In genomic region chr18:37493352-37493935, GRCh38 we compare ENCODE assay signal across 14 cellular contexts.
A peak's percentile ranks its signal among the peaks of the same experiment; 100 is the strongest.
DNase-seq lines count a peak whose midpoint lies in the region; ATAC-seq, FAIRE-seq and TF ChIP-seq lines count a peak whose summit lies in the region.
"Had no signal": no experiment of that assay in that cellular context is flagged by ENCODE, and none has a peak within 500 bp of the region (broad histone marks: within the 10 kb centered on the region; RNA-seq: fewer than 3 reads in every experiment).

No MANE protein-coding gene starts in this region.

- no peak overlapping the region for H2BK5ac ChIP-seq in H1 (ENCODE audit: low read depth, low read length)

- H3K4ac ChIP-seq in H1 (replicated peaks; ENCODE audit: insufficient read length, low read depth, low read length), result no peak overlapping the region

- DNase-seq in DND-41 (peak; percentile 11), H1 (ENCODE audit: low read depth in 1 of 2, low spot score in 2 of 2) (no peak), iPS-NIHi7 (ENCODE audit: extremely low spot score) (peak; percentile 51), NCI-H2081 treated with DMSO at 0.1 percent for 48 hours (lab: John Stamatoyannopoulos, UW) (no peak)
- peak; percentile 31 for DNase-seq in Jurkat, Clone E6-1 (ENCODE audit: low read depth, low spot score)
- DNase-seq in CD4-positive, alpha-beta T cell, result no peak
- no peak for DNase-seq in activated T-helper 2 cell treated with anti-CD3 and anti-CD28 coated beads, Interferon-gamma antibody, Interleukin-2, Interleukin-4, amounts not matched to agents 10 μg/mL and 5 μg/mL and 100 μg/mL, durations not matched to agents 14 hours and 24 hours and 36 hours (ENCODE audit: low spot score)
- DNase-seq: 8988T, AML-193, KBM-7 had no signal

- TF ChIP-seq POLR2A in H1 (IDR thresholded peaks at IDR 0.05; ENCODE audit: control extremely low read depth in 1 of 2, low read depth in 2 of 2, low read length in 2 of 2), result no peak

- no peak for FAIRE-seq in H1 (lab: Jason Lieb, UNC)
- FAIRE-seq: GM12892, H54 had no signal

- H2BK20ac ChIP-seq in H1 (ENCODE audit: low read length), result peak overlapping the region; percentile 43; the same call in 1 of the 2 replicates

- H3K14ac ChIP-seq in H1 (ENCODE audit: insufficient read length), result no peak overlapping the region

- H3K4me3 ChIP-seq in DND-41 (ENCODE audit: low read depth in 1 of 2, low read length in 2 of 2), result no peak overlapping the region
- H3K4me3 ChIP-seq in Jurkat, Clone E6-1 (ENCODE audit: low read length), result no peak overlapping the region
- no peak overlapping the region for H3K4me3 ChIP-seq in H1 (ENCODE audit: extremely low read depth in 1 of 4, insufficient read depth in 2 of 4, low read depth in 3 of 4, low read length in 4 of 4)
- H3K4me3 ChIP-seq: BLaER1 had no signal

- ATAC-seq in DND-41 (ENCODE audit: insufficient read depth, low read depth) (peak; percentile 73), HG03571 (IDR thresholded peaks at IDR 0.05; ENCODE audit: unreplicated experiment) (no peak)
- no peak for ATAC-seq in CD4-positive, alpha-beta T cell (ENCODE audit: poor library complexity)

- H3K4me1 ChIP-seq in DND-41 (ENCODE audit: insufficient read depth, low read length) (no peaks in the 10 kb centered on the region), H1 (replicated peaks in 1 of 4; ENCODE audit: control insufficient read depth in 3 of 4, insufficient read depth in 4 of 4, low read length in 3 of 4) (peaks cover 0 to 29% (median 11%) of the 10 kb centered on the region in 4 experiments; a peak in 6 of 7 replicates)

- no peak overlapping the region for H3K23ac ChIP-seq in H1 (ENCODE audit: insufficient read length)

- H3K79me1 ChIP-seq in H1 (ENCODE audit: low read depth, low read length), result no peaks in the 10 kb centered on the region

- no peak overlapping the region for H4K5ac ChIP-seq in H1 (ENCODE audit: insufficient read length, low read depth, low read length)

- H3K27me3 ChIP-seq in DND-41 (ENCODE audit: insufficient read depth, low read length, poor library complexity) (peaks cover 2% of the 10 kb centered on the region), H1 (replicated peaks in 1 of 4; ENCODE audit: control insufficient read depth in 3 of 4, extremely low read depth in 1 of 4, insufficient read depth in 3 of 4, low read length in 3 of 4) (peaks cover 0 to 3% (median 0%) of the 10 kb centered on the region in 4 experiments; a peak in 4 of 7 replicates)
- H3K27me3 ChIP-seq in CD4-positive, alpha-beta T cell (ENCODE audit: control insufficient read depth, insufficient read depth, low read length), result peaks cover 8% of the 10 kb centered on the region
- H3K27me3 ChIP-seq: BLaER1 had no signal

- H2BK120ac ChIP-seq in H1 (replicated peaks; ENCODE audit: low read depth, low read length), result no peak overlapping the region

- no peak overlapping the region for H3K4me3 Mint-ChIP-seq in CD4-positive, alpha-beta T cell
- H3K4me3 Mint-ChIP-seq in activated T-helper 2 cell treated with anti-CD3 and anti-CD28 coated beads, Interferon-gamma antibody, Interleukin-2, Interleukin-4, amounts not matched to agents 10 μg/mL and 5 μg/mL and 100 μg/mL, durations not matched to agents 14 hours and 24 hours and 36 hours (ENCODE audit: low read depth), result no peak overlapping the region

- POLR2A ChIA-PET in H1 (lab: Charles Lee; ENCODE audit: partially characterized antibody), result interaction anchor here (0.8 kb wide), 1 partner anchor 15 kb away, joined by 3 read pairs; no protein-coding TSS in a partner anchor
- POLR2A ChIA-PET in CD4-positive, alpha-beta T cell (lab: Charles Lee), result no interaction called here

- H2AFZ ChIP-seq in DND-41 (ENCODE audit: low read depth, low read length), result no peak overlapping the region
- no peak overlapping the region for H2AFZ ChIP-seq in H1 (ENCODE audit: low read length)

- H3K36me3 ChIP-seq in DND-41 (ENCODE audit: insufficient read depth, low read length) (no peaks in the 10 kb centered on the region), H1 (ENCODE audit: control insufficient read depth in 2 of 4, insufficient read depth in 4 of 4, low read length in 3 of 4) (no peaks in the 10 kb centered on the region; a peak in 2 of 8 replicates)
- H3K36me3 ChIP-seq: BLaER1 had no signal

- H2BK15ac ChIP-seq in H1 (ENCODE audit: low read length), result no peak overlapping the region; the same call in 1 of the 2 replicates

- H3K4me2 ChIP-seq in DND-41 (ENCODE audit: insufficient read depth, low read length), result no peak overlapping the region
- no peak overlapping the region for H3K4me2 ChIP-seq in H1 (ENCODE audit: insufficient read depth in 1 of 2, low read depth in 2 of 2, low read length in 2 of 2)
- H3K4me2 ChIP-seq: BLaER1 had no signal

- H3K36me3 Mint-ChIP-seq in CD4-positive, alpha-beta T cell (ENCODE audit: low read depth), result no peaks in the 10 kb centered on the region
- no peaks in the 10 kb centered on the region for H3K36me3 Mint-ChIP-seq in activated T-helper 2 cell treated with anti-CD3 and anti-CD28 coated beads, Interferon-gamma antibody, Interleukin-2, Interleukin-4, amounts not matched to agents 10 μg/mL and 5 μg/mL and 100 μg/mL, durations not matched to agents 14 hours and 24 hours and 36 hours (ENCODE audit: low read depth)

- CTCF ChIA-PET in H1 (lab: Charles Lee; ENCODE audit: partially characterized antibody), result interaction anchor here (0.6 to 5.6 kb wide), 17 partner anchors 8 to 155 kb away, joined by 3 to 34 read pairs (median 6); no protein-coding TSS in a partner anchor
- CTCF ChIA-PET in CD4-positive, alpha-beta T cell (lab: Charles Lee), result no interaction called here

- H3K27ac ChIP-seq in DND-41 (ENCODE audit: low read length), result no peak overlapping the region
- H3K27ac ChIP-seq in H1 (ENCODE audit: low read depth, low read length), result no peak overlapping the region
- H3K27ac ChIP-seq in CD4-positive, alpha-beta T cell (ENCODE audit: low read depth, low read length), result no peak overlapping the region
- H3K27ac ChIP-seq: BLaER1 had no signal

- WGBS in H1 (ENCODE audit: extremely low coverage in 1 of 2, insufficient coverage in 1 of 2, insufficient read length in 1 of 2, insufficient replicate concordance in 2 of 2, low coverage in 1 of 2, low lambda C conversion rate in 2 of 2, missing lambda C conversion rate in 1 of 2), 2 experiments, result 72% methylated on average over 5 of the region's 7 CpGs; no CpG with 5 or more reads in 1 of the 2 experiments

- no peaks in the 10 kb centered on the region for H4K20me1 ChIP-seq in DND-41 (ENCODE audit: insufficient read depth, low read length)
- H4K20me1 ChIP-seq in H1 (replicated peaks in 1 of 2; ENCODE audit: control insufficient read depth in 1 of 2, insufficient read depth in 2 of 2, low read length in 2 of 2), result no peaks in the 10 kb centered on the region
- H4K20me1 ChIP-seq: BLaER1 had no signal

- peak; percentile 11 to 31; a peak in 1 of 4 replicates for TF ChIP-seq RAD21 in H1 (IDR thresholded peaks at IDR 0.05 in 1 of 2, conservative IDR thresholded peaks at IDR 0.05 in 1 of 2; ENCODE audit: low read depth in 2 of 2, low read length in 2 of 2)

- H2AK5ac ChIP-seq in H1 (ENCODE audit: low read depth, low read length), result no peak overlapping the region

- H3K9ac ChIP-seq in DND-41 (ENCODE audit: low read depth, low read length), result no peak overlapping the region
- H3K9ac ChIP-seq in H1 (replicated peaks in 1 of 4; ENCODE audit: extremely low read depth in 1 of 4, low read depth in 3 of 4, low read length in 3 of 4), result no peak overlapping the region
- H3K9ac ChIP-seq: BLaER1 had no signal

- TF ChIP-seq CTCF in DND-41 (IDR thresholded peaks at IDR 0.05; ENCODE audit: borderline replicate concordance, extremely low read depth, low read length, poor library complexity, severe bottlenecking) (no peak), H1 (IDR thresholded peaks at IDR 0.05; ENCODE audit: control extremely low read depth in 1 of 3, insufficient read depth in 1 of 3, low read depth in 1 of 3, low read length in 3 of 3) (peak in 1 of 3 experiments; percentile 19; a peak in 1 of 4 replicates)
- no peak for TF ChIP-seq CTCF in CD4-positive, alpha-beta T cell (IDR thresholded peaks at IDR 0.05)

- H4K91ac ChIP-seq in H1 (replicated peaks; ENCODE audit: insufficient read length, low read length), result no peak overlapping the region

- H3K9me3 Mint-ChIP-seq in CD4-positive, alpha-beta T cell, result no peaks in the 10 kb centered on the region
- no peaks in the 10 kb centered on the region for H3K9me3 Mint-ChIP-seq in activated T-helper 2 cell treated with anti-CD3 and anti-CD28 coated beads, Interferon-gamma antibody, Interleukin-2, Interleukin-4, amounts not matched to agents 10 μg/mL and 5 μg/mL and 100 μg/mL, durations not matched to agents 14 hours and 24 hours and 36 hours

- no peaks in the 10 kb centered on the region for H3K23me2 ChIP-seq in H1 (ENCODE audit: low read depth, low read length)

- H3K27ac Mint-ChIP-seq in CD4-positive, alpha-beta T cell, result no peak overlapping the region
- H3K27ac Mint-ChIP-seq in activated T-helper 2 cell treated with anti-CD3 and anti-CD28 coated beads, Interferon-gamma antibody, Interleukin-2, Interleukin-4, amounts not matched to agents 10 μg/mL and 5 μg/mL and 100 μg/mL, durations not matched to agents 14 hours and 24 hours and 36 hours, result no peak overlapping the region

- no peak for TF ChIP-seq EP300 in H1 (IDR thresholded peaks at IDR 0.05; ENCODE audit: borderline replicate concordance in 1 of 2, low read depth in 2 of 2, low read length in 2 of 2)

- no peaks in the 10 kb centered on the region for H3K4me1 Mint-ChIP-seq in CD4-positive, alpha-beta T cell (ENCODE audit: low read depth)
- no peaks in the 10 kb centered on the region for H3K4me1 Mint-ChIP-seq in activated T-helper 2 cell treated with anti-CD3 and anti-CD28 coated beads, Interferon-gamma antibody, Interleukin-2, Interleukin-4, amounts not matched to agents 10 μg/mL and 5 μg/mL and 100 μg/mL, durations not matched to agents 14 hours and 24 hours and 36 hours (ENCODE audit: low read depth)

- H3K79me2 ChIP-seq in DND-41 (ENCODE audit: insufficient read depth, low read length), result no peaks in the 10 kb centered on the region
- H3K79me2 ChIP-seq in H1 (ENCODE audit: control insufficient read depth in 1 of 2, insufficient read depth in 2 of 2, low read length in 2 of 2), result no peaks in the 10 kb centered on the region

- no peak overlapping the region; the same call in 1 of the 2 replicates for H3K18ac ChIP-seq in H1 (ENCODE audit: extremely low read depth, low read length)

- peaks cover 37% of the 10 kb centered on the region for H3K27me3 Mint-ChIP-seq in CD4-positive, alpha-beta T cell
- peaks cover 1% of the 10 kb centered on the region for H3K27me3 Mint-ChIP-seq in activated T-helper 2 cell treated with anti-CD3 and anti-CD28 coated beads, Interferon-gamma antibody, Interleukin-2, Interleukin-4, amounts not matched to agents 10 μg/mL and 5 μg/mL and 100 μg/mL, durations not matched to agents 14 hours and 24 hours and 36 hours (ENCODE audit: low read depth)

- H4K8ac ChIP-seq in H1 (ENCODE audit: extremely low read depth, insufficient read depth, low read length), result no peak overlapping the region

- H3K9me3 ChIP-seq in DND-41 (ENCODE audit: insufficient read depth, low read length, severe bottlenecking) (no peaks in the 10 kb centered on the region), H1 (ENCODE audit: insufficient read depth in 2 of 2, low read depth in 1 of 2, low read length in 1 of 2) (no peaks in the 10 kb centered on the region)
- no peaks in the 10 kb centered on the region for H3K9me3 ChIP-seq in CD4-positive, alpha-beta T cell (ENCODE audit: control insufficient read depth, low read length)
- H3K9me3 ChIP-seq: BLaER1 had no signal

- intact Hi-C loops in CD4-positive, alpha-beta T cell (cut with DNase I, micrococcal nuclease), result no loop called here
- intact Hi-C loops in activated T-helper 2 cell treated with anti-CD3 and anti-CD28 coated beads, Interferon-gamma antibody, Interleukin-2, Interleukin-4, amounts not matched to agents 10 μg/mL and 5 μg/mL and 100 μg/mL, durations not matched to agents 14 hours and 24 hours and 36 hours (cut with micrococcal nuclease), result no loop called here

- no peak overlapping the region for H3K56ac ChIP-seq in H1 (replicated peaks; ENCODE audit: insufficient read length, low read depth, low read length)

- no peak overlapping the region for H2BK12ac ChIP-seq in H1 (ENCODE audit: low read depth, low read length)

Comparison
In these comparisons a context has a peak if more than half of its experiments do, and no peak if none do; other contexts are left out.
1. DNase-seq: peak in DND-41 (single experiment), Jurkat, Clone E6-1 (single experiment) and iPS-NIHi7 (single experiment); none in H1 (0 of 2), CD4-positive, alpha-beta T cell (0 of 10), NCI-H2081 treated with DMSO at 0.1 percent for 48 hours (single experiment) and activated T-helper 2 cell treated with anti-CD3 and anti-CD28 coated beads, Interferon-gamma antibody, Interleukin-2, Interleukin-4, amounts not matched to agents 10 μg/mL and 5 μg/mL and 100 μg/mL, durations not matched to agents 14 hours and 24 hours and 36 hours (single experiment).